30 cellular contexts compared by ENCODE assay signal in genomic region chrX:81206471-81206870, GRCh38. TPM values are rescaled to one million over a fixed set of nuclear protein-coding genes. Genes with fewer than 3 reads are reported as not detected.
DNase-seq lines count a peak whose midpoint lies in the region; TF ChIP-seq lines count a peak whose summit lies in the region.
"Had no signal": no experiment of that assay in that cellular context is flagged by ENCODE, and none has a peak within 500 bp of the region (broad histone marks: within the 10 kb centered on the region; RNA-seq: fewer than 3 reads in every experiment).

No MANE protein-coding gene starts in this region.

- H3K27ac ChIP-seq in breast epithelium: no peak overlapping the region
- H3K27ac ChIP-seq: right lobe of liver had no signal

- no peaks in the 10 kb centered on the region for H3K36me3 ChIP-seq in breast epithelium
- H3K36me3 ChIP-seq: heart left ventricle, right lobe of liver had no signal

- TF ChIP-seq POLR2A in breast epithelium (IDR thresholded peaks at IDR 0.05) (no peak), NB4 (IDR thresholded peaks at IDR 0.05; ENCODE audit: extremely low read depth, insufficient read length) (no peak)

- peaks cover 15% of the 10 kb centered on the region for H3K4me1 Mint-ChIP-seq in MCF 10A (ENCODE audit: insufficient read depth, unreplicated experiment)
- peaks cover 22% of the 10 kb centered on the region for H3K4me1 Mint-ChIP-seq in dendritic cell treated with granulocyte-macrophage colony-stimulating factor and Interleukin-4, amounts not matched to agents 40 ng/mL and 50 ng/mL, for 4 days (ENCODE audit: low read depth)

- H3K9me3 ChIP-seq in breast epithelium: no peaks in the 10 kb centered on the region
- H3K9me3 ChIP-seq: Caco-2, heart left ventricle, right lobe of liver had no signal

- peaks cover 5% of the 10 kb centered on the region for H3K36me3 Mint-ChIP-seq in MCF 10A (ENCODE audit: insufficient read depth, unreplicated experiment)
- H3K36me3 Mint-ChIP-seq in dendritic cell treated with granulocyte-macrophage colony-stimulating factor and Interleukin-4, amounts not matched to agents 40 ng/mL and 50 ng/mL, for 4 days (ENCODE audit: low read depth): peaks cover 41% of the 10 kb centered on the region

- CTCF ChIA-PET in MCF 10A (lab: Yijun Ruan, JAX): interaction anchor here (0.6 to 0.9 kb wide), 3 partner anchors 9 to 1552 kb away, joined by 3 to 4 read pairs (median 3); no protein-coding TSS in a partner anchor

- peak overlapping the region; percentile 46 for H3K27ac Mint-ChIP-seq in MCF 10A (ENCODE audit: low read depth, unreplicated experiment)
- peak overlapping the region; percentile 60 for H3K27ac Mint-ChIP-seq in dendritic cell treated with granulocyte-macrophage colony-stimulating factor and Interleukin-4, amounts not matched to agents 40 ng/mL and 50 ng/mL, for 4 days
- H3K27ac Mint-ChIP-seq: activated T-helper 2 cell treated with anti-CD3 and anti-CD28 coated beads, Interferon-gamma antibody, Interleukin-2, Interleukin-4, amounts not matched to agents 10 μg/mL and 5 μg/mL and 100 μg/mL, durations not matched to agents 14 hours and 24 hours and 36 hours had no signal

- POLR2A ChIA-PET in MCF 10A (lab: Yijun Ruan, JAX): interaction anchor here (0.7 kb wide), 1 partner anchor 20 kb away, joined by 3 read pairs; no protein-coding TSS in a partner anchor

- H3K27me3 ChIP-seq in breast epithelium: no peaks in the 10 kb centered on the region
- H3K27me3 ChIP-seq: heart left ventricle, right lobe of liver had no signal

- H3K27me3 Mint-ChIP-seq in MCF 10A (ENCODE audit: insufficient read depth, unreplicated experiment): no peaks in the 10 kb centered on the region
- H3K27me3 Mint-ChIP-seq in dendritic cell treated with granulocyte-macrophage colony-stimulating factor and Interleukin-4, amounts not matched to agents 40 ng/mL and 50 ng/mL, for 4 days: no peaks in the 10 kb centered on the region

- peaks cover 15% of the 10 kb centered on the region for H3K9me3 Mint-ChIP-seq in MCF 10A (ENCODE audit: unreplicated experiment)
- H3K9me3 Mint-ChIP-seq in dendritic cell treated with granulocyte-macrophage colony-stimulating factor and Interleukin-4, amounts not matched to agents 40 ng/mL and 50 ng/mL, for 4 days: no peaks in the 10 kb centered on the region
- H3K9me3 Mint-ChIP-seq: activated T-helper 2 cell treated with anti-CD3 and anti-CD28 coated beads, Interferon-gamma antibody, Interleukin-2, Interleukin-4, amounts not matched to agents 10 μg/mL and 5 μg/mL and 100 μg/mL, durations not matched to agents 14 hours and 24 hours and 36 hours had no signal

- H3K4me1 ChIP-seq in breast epithelium: no peaks in the 10 kb centered on the region
- H3K4me1 ChIP-seq: Caco-2, right lobe of liver had no signal

- DNase-seq in MCF 10A (ENCODE audit: unreplicated experiment) (no peak), breast epithelium (ENCODE audit: low spot score in 2 of 2) (no peak), NB4 (ENCODE audit: low read depth) (peak; percentile 6), DMS114 treated with DMSO at 0.1 percent for 48 hours (lab: John Stamatoyannopoulos, UW; ENCODE audit: unreplicated experiment) (no peak), C1 segment of cervical spinal cord (lab: John Stamatoyannopoulos, UW) (no peak), UCSD-AML1 (lab: John Stamatoyannopoulos, UW; ENCODE audit: unreplicated experiment) (no peak)
- no peak for DNase-seq in stimulated activated CD4-positive, alpha-beta T cell treated with anti-CD3 and anti-CD28 coated beads, Interleukin-2, amount 100 ng/mL, for 24 hours
- DNase-seq: ACHN; activated CD4-positive, alpha-beta T cell treated with anti-CD3 and anti-CD28 coated beads, Interleukin-2, amount 50 U/mL, for 48 hours; activated CD4-positive, CD25-positive, alpha-beta regulatory T cell; activated CD8-positive, alpha-beta memory T cell treated with anti-CD3 and anti-CD28 coated beads, Interleukin-2, amount 50 U/mL, for 48 hours; Caco-2; DMS79 treated with DMSO at 0.1 percent for 48 hours; effector CD8-positive, alpha-beta T cell; GOT3; heart left ventricle; Karpas-422; NCI-H1092 treated with DMSO at 0.1 percent for 48 hours; NCI-H187 treated with DMSO at 0.1 percent for 48 hours; NCI-H2171 treated with DMSO at 0.1 percent for 48 hours; NCI-H524; right lobe of liver; Right ventricle myocardium superior; stimulated activated CD4-positive, alpha-beta T cell treated with anti-CD3 and anti-CD28 coated beads, Interleukin-4, amount 100 ng/mL, for 1 hour; SW 1271; T1000; trophoblast cell had no signal

- TF ChIP-seq CTCF in MCF 10A (IDR thresholded peaks at IDR 0.05; ENCODE audit: unreplicated experiment) (no peak), breast epithelium (IDR thresholded peaks at IDR 0.05) (no peak), NB4 (IDR thresholded peaks at IDR 0.05; ENCODE audit: low read depth, low read length) (no peak)

- no TSS peak for BruUV-seq in MCF 10A (replicated peaks; lab: Mats Ljungman, UMichigan)

- no peak overlapping the region for H3K4me3 Mint-ChIP-seq in MCF 10A (ENCODE audit: unreplicated experiment)
- H3K4me3 Mint-ChIP-seq in dendritic cell treated with granulocyte-macrophage colony-stimulating factor and Interleukin-4, amounts not matched to agents 40 ng/mL and 50 ng/mL, for 4 days: no peak overlapping the region

- H3K4me3 ChIP-seq in breast epithelium (no peak overlapping the region), NB4 (ENCODE audit: low read depth, low read length) (no peak overlapping the region)
- H3K4me3 ChIP-seq: heart left ventricle, lung, right lobe of liver had no signal

- intact Hi-C loops in MCF 10A (cut with micrococcal nuclease): no loop called here
- intact Hi-C loops in breast epithelium (cut with DNase I; ENCODE audit: low total_unique reads): no loop called here
- intact Hi-C loops in dendritic cell treated with granulocyte-macrophage colony-stimulating factor and Interleukin-4, amounts not matched to agents 40 ng/mL and 50 ng/mL, for 4 days (cut with micrococcal nuclease): no loop called here

RNA-seq across cellular contexts. Expression of gene SH3BGRL, which starts 4.6 kb away (rescaled TPM):
- total RNA-seq in MCF 10A (2022) (43.9 and 53.4 TPM in 2 replicates), breast epithelium (100 to 1,000 TPM; 145 to 294 (median 180) TPM)

RNA-seq across cellular contexts. Expression of gene HMGN5, which starts 4.8 kb away (rescaled TPM):
- 6.6 and 11.8 TPM in 2 replicates for total RNA-seq in MCF 10A (2022)
- 1 to 10 TPM; 4.3 to 8.3 (median 4.6) TPM for total RNA-seq in breast epithelium
